29 cellular contexts compared by ENCODE assay signal in genomic region chr7:140050100-140050499, GRCh38. TPM values are rescaled to one million over a fixed set of nuclear protein-coding genes. Genes with fewer than 3 reads are reported as not detected.
DNase-seq lines count a peak whose midpoint lies in the region; ATAC-seq and TF ChIP-seq lines count a peak whose summit lies in the region.
"Had no signal": no experiment of that assay in that cellular context is flagged by ENCODE, and none has a peak within 500 bp of the region (broad histone marks: within the 10 kb centered on the region; RNA-seq: fewer than 3 reads in every experiment).

No MANE protein-coding gene starts in this region.

- peaks cover 44 to 78% of the 10 kb centered on the region in 2 donors for H3K36me3 Mint-ChIP-seq in CD4-positive, alpha-beta memory T cell
- peaks cover 11% of the 10 kb centered on the region for H3K36me3 Mint-ChIP-seq in T-helper 17 cell (ENCODE audit: low read depth)
- H3K36me3 Mint-ChIP-seq in WTC11, result no peaks in the 10 kb centered on the region

- H3K36me3 ChIP-seq in CD4-positive, alpha-beta memory T cell (ENCODE audit: insufficient read depth, low read length), result peaks cover 22% of the 10 kb centered on the region
- H3K36me3 ChIP-seq in hepatocyte (replicated peaks; ENCODE audit: insufficient read depth, low read depth), result no peaks in the 10 kb centered on the region
- peaks cover 11 to 39% (median 24%) of the 10 kb centered on the region in 5 donors for H3K36me3 ChIP-seq in subcutaneous abdominal adipose tissue (ENCODE audit: control insufficient read depth in 5 of 5, insufficient read depth in 5 of 5, low read length in 5 of 5)
- H3K36me3 ChIP-seq: pancreas, thoracic aorta, WERI-Rb-1 had no signal

- POLR2A ChIA-PET in CD4-positive, alpha-beta memory T cell (lab: Charles Lee; ENCODE audit: partially characterized antibody), result no interaction called here
- POLR2A ChIA-PET in WTC11 (lab: Charles Lee), result no interaction called here

- no peak overlapping the region for H3K4me3 Mint-ChIP-seq in CD4-positive, alpha-beta memory T cell
- no peak overlapping the region for H3K4me3 Mint-ChIP-seq in T-helper 17 cell
- H3K4me3 Mint-ChIP-seq in WTC11, result no peak overlapping the region
- H3K4me3 Mint-ChIP-seq: activated naive CD8-positive, alpha-beta T cell treated with anti-CD3 and anti-CD28 coated beads, Interleukin-2, amount 10 ng/mL, durations not matched to agents 7 days and 5 days; neural crest cell had no signal

- H3K4me1 ChIP-seq in CD4-positive, alpha-beta memory T cell (ENCODE audit: insufficient read depth, low read length), result peaks cover 13% of the 10 kb centered on the region
- H3K4me1 ChIP-seq in hepatocyte (ENCODE audit: insufficient read depth) (peaks cover 14% of the 10 kb centered on the region), subcutaneous abdominal adipose tissue (ENCODE audit: control insufficient read depth in 5 of 5, insufficient read depth in 5 of 5, low read length in 5 of 5) (peaks cover 0 to 16% (median 0%) of the 10 kb centered on the region in 5 donors)

- H3K9ac ChIP-seq in subcutaneous abdominal adipose tissue (ENCODE audit: low read length in 5 of 5), result no peak overlapping the region
- H3K9ac ChIP-seq: BLaER1 treated with 17β-estradiol and CSF1 and Interleukin-3, amounts not matched to agents 10 nM and 100 nM had no signal

- H3K9me3 Mint-ChIP-seq in CD4-positive, alpha-beta memory T cell, result no peaks in the 10 kb centered on the region
- H3K9me3 Mint-ChIP-seq in WTC11, result no peaks in the 10 kb centered on the region
- H3K9me3 Mint-ChIP-seq: activated naive CD8-positive, alpha-beta T cell treated with anti-CD3 and anti-CD28 coated beads, Interleukin-2, amount 10 ng/mL, durations not matched to agents 7 days and 5 days; neural crest cell had no signal

- peak overlapping the region in 6 of 7 donors; percentile 8 to 68 (median 46) for H3K27ac Mint-ChIP-seq in CD4-positive, alpha-beta memory T cell
- H3K27ac Mint-ChIP-seq in T-helper 17 cell, result peak overlapping the region; percentile 71
- no peak overlapping the region for H3K27ac Mint-ChIP-seq in WTC11
- H3K27ac Mint-ChIP-seq: activated naive CD8-positive, alpha-beta T cell treated with anti-CD3 and anti-CD28 coated beads, Interleukin-2, amount 10 ng/mL, durations not matched to agents 7 days and 5 days had no signal

- H3K27me3 Mint-ChIP-seq in CD4-positive, alpha-beta memory T cell, result no peaks in the 10 kb centered on the region
- no peaks in the 10 kb centered on the region for H3K27me3 Mint-ChIP-seq in T-helper 17 cell
- no peaks in the 10 kb centered on the region for H3K27me3 Mint-ChIP-seq in WTC11 (ENCODE audit: low read depth)
- H3K27me3 Mint-ChIP-seq: activated naive CD8-positive, alpha-beta T cell treated with anti-CD3 and anti-CD28 coated beads, Interleukin-2, amount 10 ng/mL, durations not matched to agents 7 days and 5 days had no signal

- peaks cover 28 to 42% (median 34%) of the 10 kb centered on the region in 4 donors for H3K4me1 Mint-ChIP-seq in CD4-positive, alpha-beta memory T cell
- H3K4me1 Mint-ChIP-seq in T-helper 17 cell (peaks cover 35% of the 10 kb centered on the region), WTC11 (no peaks in the 10 kb centered on the region)
- H3K4me1 Mint-ChIP-seq: neural crest cell had no signal

- no peaks in the 10 kb centered on the region for H4K20me1 ChIP-seq in hepatocyte (ENCODE audit: insufficient read depth, poor library complexity, severe bottlenecking)

- H3K27ac ChIP-seq in CD4-positive, alpha-beta memory T cell (ENCODE audit: low read depth, low read length), result no peak overlapping the region
- H3K27ac ChIP-seq in hepatocyte, result peak overlapping the region; percentile 65
- peak overlapping the region; percentile 27 for H3K27ac ChIP-seq in subcutaneous abdominal adipose tissue (ENCODE audit: low read depth, low read length)
- H3K27ac ChIP-seq: BLaER1 treated with 17β-estradiol and CSF1 and Interleukin-3, amounts not matched to agents 10 nM and 100 nM; foreskin keratinocyte; WERI-Rb-1 had no signal

- no peaks in the 10 kb centered on the region for H3K9me2 ChIP-seq in hepatocyte (replicated peaks; ENCODE audit: insufficient read depth)

- no peaks in the 10 kb centered on the region for H3K27me3 ChIP-seq in CD4-positive, alpha-beta memory T cell (ENCODE audit: insufficient read depth, low read length)
- no peaks in the 10 kb centered on the region for H3K27me3 ChIP-seq in hepatocyte
- no peaks in the 10 kb centered on the region for H3K27me3 ChIP-seq in subcutaneous abdominal adipose tissue (ENCODE audit: control insufficient read depth in 5 of 5, insufficient read depth in 4 of 5, low read length in 5 of 5)
- H3K27me3 ChIP-seq: ascending aorta; BLaER1 treated with 17β-estradiol and CSF1 and Interleukin-3, amounts not matched to agents 10 nM and 100 nM; esophagus muscularis mucosa; foreskin keratinocyte; pancreas; Peyer's patch had no signal

- CTCF ChIA-PET in CD4-positive, alpha-beta memory T cell (lab: Charles Lee; ENCODE audit: partially characterized antibody), result no interaction called here
- CTCF ChIA-PET in WTC11 (lab: Charles Lee), result no interaction called here

- H3K4me3 ChIP-seq in CD4-positive, alpha-beta memory T cell (ENCODE audit: low read length in 2 of 2), result no peak overlapping the region
- H3K4me3 ChIP-seq in hepatocyte, result no peak overlapping the region
- H3K4me3 ChIP-seq in subcutaneous abdominal adipose tissue (ENCODE audit: low read depth in 1 of 5, low read length in 5 of 5), result no peak overlapping the region
- H3K4me3 ChIP-seq: ascending aorta; BLaER1 treated with 17β-estradiol and CSF1 and Interleukin-3, amounts not matched to agents 10 nM and 100 nM; esophagus muscularis mucosa; pancreas; Peyer's patch; thoracic aorta had no signal

- intact Hi-C loops in CD4-positive, alpha-beta memory T cell (cut with micrococcal nuclease), result no loop called here

- H3K9me3 ChIP-seq in CD4-positive, alpha-beta memory T cell (ENCODE audit: control insufficient read depth in 1 of 2, low read length in 2 of 2), result no peaks in the 10 kb centered on the region
- H3K9me3 ChIP-seq in T-helper 17 cell (ENCODE audit: control insufficient read depth, low read length, poor library complexity, severe bottlenecking), result no peaks in the 10 kb centered on the region
- H3K9me3 ChIP-seq in hepatocyte (ENCODE audit: low read depth), result no peaks in the 10 kb centered on the region
- H3K9me3 ChIP-seq in subcutaneous abdominal adipose tissue (ENCODE audit: control insufficient read depth in 5 of 5, low read length in 5 of 5), result no peaks in the 10 kb centered on the region
- H3K9me3 ChIP-seq: ascending aorta; BLaER1 treated with 17β-estradiol and CSF1 and Interleukin-3, amounts not matched to agents 10 nM and 100 nM; esophagus muscularis mucosa; pancreas; Peyer's patch; thoracic aorta had no signal

- peaks cover 5% of the 10 kb centered on the region for H3K79me2 ChIP-seq in hepatocyte

- no peak overlapping the region for H2AFZ ChIP-seq in hepatocyte

- no peak for DNase-seq in CD4-positive, alpha-beta memory T cell
- DNase-seq in T-helper 17 cell (no peak), hepatocyte (ENCODE audit: low spot score) (no peak), WTC11 (ENCODE audit: low spot score) (no peak)
- DNase-seq in activated naive CD4-positive, alpha-beta T cell treated with Interleukin-2 at 50 U/mL for 16 hours, result no peak
- DNase-seq: activated CD4-positive, alpha-beta T cell treated with anti-CD3 and anti-CD28 coated beads for 48 hours; activated CD8-positive, alpha-beta memory T cell treated with anti-CD3 and anti-CD28 coated beads for 24 hours; activated effector memory CD4-positive, alpha-beta T cell treated with anti-CD3 and anti-CD28 coated beads, Interleukin-2, amount 50 U/mL, for 16 hours; activated naive CD8-positive, alpha-beta T cell treated with anti-CD3 and anti-CD28 coated beads, Interleukin-2, amount 10 ng/mL, durations not matched to agents 7 days and 5 days; activated T-cell treated with anti-CD3 and anti-CD28 coated beads for 4 hours; foreskin keratinocyte; HCEC 1CT; mesenchymal stem cell; NCI-H446; NCI-H774; pancreas; retina; stimulated activated CD4-positive, alpha-beta T cell treated with anti-CD3 and anti-CD28 coated beads, Interleukin-2, amount 100 ng/mL, for 24 hours; stimulated activated naive CD8-positive, alpha-beta T cell treated with anti-CD3 and anti-CD28 coated beads, Interleukin-15, Interleukin-2, amounts not matched to agents 100 U/mL and 50 U/mL, for 24 hours; T-helper 9 cell; WERI-Rb-1 had no signal

- H3K4me2 ChIP-seq in hepatocyte, result no peak overlapping the region

- WGBS in hepatocyte (ENCODE audit: low lambda C conversion rate, missing lambda C conversion rate), result 93% methylated on average over 3 of the region's 3 CpGs

- ATAC-seq in T-helper 17 cell, result no peak
- no peak for ATAC-seq in GM21515 (IDR thresholded peaks at IDR 0.05; ENCODE audit: unreplicated experiment)
- ATAC-seq in WTC11, result no peak
- ATAC-seq: stimulated activated naive CD8-positive, alpha-beta T cell treated with anti-CD3 and anti-CD28 coated beads, Interleukin-15, Interleukin-2, amounts not matched to agents 100 U/mL and 50 U/mL, for 24 hours had no signal

- TF ChIP-seq CTCF in hepatocyte (IDR thresholded peaks at IDR 0.05; ENCODE audit: poor library complexity) (no peak), WTC11 (IDR thresholded peaks at IDR 0.05) (no peak)

TF ChIP-seq in WTC11, 78 proteins besides CTCF, POLR2A, EP300 and RAD21 (continues in another document):
- TF ChIP-seq ZMAT4 (CRISPR knock-in tag; IDR thresholded peaks at IDR 0.05) (no peak), CBFB (CRISPR knock-in tag; IDR thresholded peaks at IDR 0.05; ENCODE audit: low read depth) (no peak), NR1H2 (CRISPR knock-in tag; IDR thresholded peaks at IDR 0.05) (no peak), SOX15 (CRISPR knock-in tag; IDR thresholded peaks at IDR 0.05) (no peak), ERG (CRISPR knock-in tag; IDR thresholded peaks at IDR 0.05) (no peak)

RNA-seq across cellular contexts. Expression of gene PARP12, which starts 12.7 kb away (rescaled TPM):
- 10 to 100 TPM; 91.8 to 96.6 TPM for total RNA-seq in CD4-positive, alpha-beta memory T cell
- polyA plus RNA-seq in CD4-positive, alpha-beta memory T cell, result 10 to 100 TPM; 27.0 to 41.3 TPM
- total RNA-seq in T-helper 17 cell, result 100 to 1,000 TPM; 134 to 138 TPM
- 13.8 and 14.0 TPM in 2 replicates for total RNA-seq in hepatocyte
- polyA plus RNA-seq in hepatocyte, result 8.9 and 11.2 TPM in 2 replicates
- total RNA-seq in WTC11 (2021), result 9.1 to 10.5 TPM (median 9.5 TPM) in 3 replicates
